Comparison of ENCODE assay signal across 8 cellular contexts in genomic region chr4:55396305-55397023, GRCh38. TPM values are rescaled to one million over a fixed set of nuclear protein-coding genes. Genes with fewer than 3 reads are reported as not detected.
DNase-seq lines count a peak whose midpoint lies in the region; ATAC-seq and TF ChIP-seq lines count a peak whose summit lies in the region.

No MANE protein-coding gene starts in this region.

- TF ChIP-seq CTCF in GM06990 (IDR thresholded peaks at IDR 0.05; ENCODE audit: insufficient read depth, low read length, poor library complexity, severe bottlenecking) (no peak), right lobe of liver (IDR thresholded peaks at IDR 0.05) (no peak)

- in situ Hi-C loops in KBM-7 (cut with MboI; ENCODE audit: low pct_unique_long_range_greater_than_20kb, low sequenced_read_pairs) = no loop called here

- H3K36me3 Mint-ChIP-seq in dendritic cell treated with granulocyte-macrophage colony-stimulating factor and Interleukin-4, amounts not matched to agents 40 ng/mL and 50 ng/mL, for 4 days (ENCODE audit: low read depth) = peaks cover 49% of the 10 kb centered on the region

- H3K27ac Mint-ChIP-seq in dendritic cell treated with granulocyte-macrophage colony-stimulating factor and Interleukin-4, amounts not matched to agents 40 ng/mL and 50 ng/mL, for 4 days = peak overlapping the region; percentile 96

- H3K4me1 ChIP-seq in right lobe of liver = peaks cover 0 to 23% (median 0%) of the 10 kb centered on the region in 4 donors

- no peak for TF ChIP-seq POLR2A in right lobe of liver (IDR thresholded peaks at IDR 0.05)

- H3K4me3 Mint-ChIP-seq in dendritic cell treated with granulocyte-macrophage colony-stimulating factor and Interleukin-4, amounts not matched to agents 40 ng/mL and 50 ng/mL, for 4 days = peak overlapping the region; percentile 92

- peaks cover 44% of the 10 kb centered on the region for H3K4me1 Mint-ChIP-seq in dendritic cell treated with granulocyte-macrophage colony-stimulating factor and Interleukin-4, amounts not matched to agents 40 ng/mL and 50 ng/mL, for 4 days (ENCODE audit: low read depth)

- H3K36me3 ChIP-seq in GM06990 (ENCODE audit: control insufficient read depth, insufficient read depth, low read length) = no peaks in the 10 kb centered on the region
- H3K36me3 ChIP-seq in right lobe of liver = peaks cover 0 to under 1% (median 0%) of the 10 kb centered on the region in 4 donors

- H3K27me3 ChIP-seq in GM06990 (replicated peaks; ENCODE audit: control insufficient read depth, insufficient read depth, low read length) (no peaks in the 10 kb centered on the region), right lobe of liver (no peaks in the 10 kb centered on the region)

- H3K9me3 Mint-ChIP-seq in dendritic cell treated with granulocyte-macrophage colony-stimulating factor and Interleukin-4, amounts not matched to agents 40 ng/mL and 50 ng/mL, for 4 days = no peaks in the 10 kb centered on the region

- H3K4me3 ChIP-seq in GM06990 (replicated peaks; ENCODE audit: low read depth, low read length) = peak overlapping the region; percentile 82
- H3K4me3 ChIP-seq in right lobe of liver = peak overlapping the region; percentile 84 to 98 (median 88)

- ATAC-seq in GM21619 (IDR thresholded peaks at IDR 0.05; ENCODE audit: unreplicated experiment) (peak; percentile 25), right lobe of liver (peak; percentile 41 to 65 (median 57))

- DNase-seq in GM06990 (ENCODE audit: extremely low read depth, insufficient read length) (peak; percentile 56), KBM-7 (peak; percentile 49), right lobe of liver (peak; percentile 60 to 75 (median 64)), HuH-7 (ENCODE audit: low spot score) (no peak)
- peak; percentile 47 for DNase-seq in activated CD4-positive, CD25-positive, alpha-beta regulatory T cell treated with anti-CD3 and anti-CD28 coated beads, Interleukin-2, amount 50 U/mL, for 72 hours
- DNase-seq in stimulated activated CD8-positive, alpha-beta memory T cell treated with anti-CD3 and anti-CD28 coated beads, Interleukin-4, amount 100 ng/mL, for 48 hours = peak; percentile 57

- intact Hi-C loops in dendritic cell treated with granulocyte-macrophage colony-stimulating factor and Interleukin-4, amounts not matched to agents 40 ng/mL and 50 ng/mL, for 4 days (cut with micrococcal nuclease) = loop anchor here (5.0 kb wide), 1 partner anchor 151 kb away; the partner anchor contains the start of gene CLOCK
- intact Hi-C loops in right lobe of liver (cut with DNase I) = no loop called here

- H3K9me3 ChIP-seq in right lobe of liver = no peaks in the 10 kb centered on the region

- no peaks in the 10 kb centered on the region for H3K27me3 Mint-ChIP-seq in dendritic cell treated with granulocyte-macrophage colony-stimulating factor and Interleukin-4, amounts not matched to agents 40 ng/mL and 50 ng/mL, for 4 days

- H3K27ac ChIP-seq in right lobe of liver = peak overlapping the region; percentile 88 to 97 (median 94)

- WGBS in right lobe of liver (ENCODE audit: insufficient coverage, low coverage, low lambda C conversion rate, missing lambda C conversion rate) = 5% methylated on average over 15 of the region's 39 CpGs

RNA-seq across cellular contexts. Expression of gene TMEM165, which starts 0.7 kb away (rescaled TPM):
- 10 to 100 TPM; 13.3 to 53.0 (median 23.0) TPM for total RNA-seq in right lobe of liver

RNA-seq across cellular contexts. Expression of gene SRD5A3, which starts 50.4 kb away (rescaled TPM):
- 10 to 100 TPM in 3 of 6 experiments, 1 to 10 TPM in 3; 7.7 to 13.9 (median 9.9) TPM for total RNA-seq in right lobe of liver
